In genomic region chr3:132199451-132199850, GRCh38 we compare ENCODE assay signal across 19 cellular contexts.
"Had no signal": no experiment of that assay in that cellular context is flagged by ENCODE, and none has a peak within 500 bp of the region (broad histone marks: within the 10 kb centered on the region; RNA-seq: fewer than 3 reads in every experiment).

No MANE protein-coding gene starts in this region.

- H3K4me3 ChIP-seq: MG63, SJSA1, SK-N-MC had no signal

- DNase-seq: IMR-90, Karpas-422, KG1, MG63, NCI-H1092, NCI-H1105 treated with DMSO at 0.1 percent for 48 hours, NCI-H1417 treated with DMSO at 0.1 percent for 48 hours, NCI-H187, NCI-H2029, NCI-H2081 treated with DMSO at 0.1 percent for 48 hours, NCI-H2227 treated with DMSO at 0.1 percent for 48 hours, NCI-H524, NCI-H526 treated with DMSO at 0.1 percent for 48 hours, NCI-H748 treated with DMSO at 0.1 percent for 48 hours, Right ventricle myocardium superior, RPMI8226, SIG-M5 had no signal

- H3K4me1 ChIP-seq: SJSA1 had no signal

- H3K27ac ChIP-seq: SJSA1, SK-N-MC had no signal

- H3K9me3 ChIP-seq: MG63, SJSA1 had no signal

- H3K36me3 ChIP-seq: MG63, SJSA1 had no signal

- H3K27me3 ChIP-seq: MG63, SJSA1 had no signal
